Comparison of ENCODE assay signal across 8 cellular contexts in genomic region chr13:76991796-76992547, GRCh38. TPM values are rescaled to one million over a fixed set of nuclear protein-coding genes. Genes with fewer than 3 reads are reported as not detected.
DNase-seq lines count a peak whose midpoint lies in the region; ATAC-seq and TF ChIP-seq lines count a peak whose summit lies in the region.

Gene CLN5, plus strand, starts transcription at chr13:76992081. Its CDS starts 18 bp downstream, at chr13:76992099.

- BruUV-seq in PC-9 (replicated peaks; lab: Mats Ljungman, UMichigan): no TSS peak

- 0 out of 2 replicates have a peak, but pooled peaks cover 3% of the 10 kb centered on the region for H3K27me3 ChIP-seq in PC-9 (ENCODE audit: insufficient read depth, low read depth)

- H2AFZ ChIP-seq in PC-9: peak within 1 kb of the TSS; percentile 98

- H3K27ac ChIP-seq in PC-9: peak within 1 kb of the TSS; percentile 53

- no peaks in the 10 kb centered on the region for H4K20me1 ChIP-seq in PC-9 (ENCODE audit: insufficient read depth)

- H3K9me3 ChIP-seq in PC-9 (ENCODE audit: insufficient read depth, low read depth): no peaks in the 10 kb centered on the region

- H3K4me3 ChIP-seq in PC-9 (peak within 1 kb of the TSS; percentile 70), epithelial cell of proximal tubule (ENCODE audit: low read depth, low read length) (peak within 1 kb of the TSS; percentile 95)

- no peaks in the 10 kb centered on the region for H3F3A ChIP-seq in PC-9 (ENCODE audit: insufficient read depth, low read depth)

- POLR2A ChIA-PET in PC-9 (lab: Charles Lee; ENCODE audit: unreplicated experiment): interaction anchor here (0.6 to 0.7 kb wide), 2 partner anchors 35 to 763 kb away, joined by 3 to 4 read pairs; partner anchors contain the start of gene FBXL3

- ATAC-seq in GM21528 (IDR thresholded peaks at IDR 0.05; ENCODE audit: low FRiP score, unreplicated experiment): peak; percentile 98

- CTCF ChIA-PET in PC-9 (lab: Charles Lee): no interaction called here

- peaks cover 9% of the 10 kb centered on the region; the same call in 1 of the 2 replicates for H3K4me1 ChIP-seq in PC-9 (replicated peaks; ENCODE audit: insufficient read depth)

- intact Hi-C loops in PC-9 (cut with micrococcal nuclease; ENCODE audit: unreplicated experiment): loop anchor here (2.0 kb wide), 1 partner anchor 35 kb away; the partner anchor contains the start of gene FBXL3

- DNase-seq in DMS153 (lab: John Stamatoyannopoulos, UW): peak; percentile 94
- DNase-seq in HuH-7.5 (ENCODE audit: low spot score): peak; percentile 75
- DNase-seq in PC-9: peak; percentile 83 to 93
- peak; percentile 95 for DNase-seq in activated T-cell treated with anti-CD3 and anti-CD28 coated beads, Interleukin-2, amount 50 U/mL, for 1 hour
- peak; percentile 27 for DNase-seq in epithelial cell of proximal tubule (ENCODE audit: low read depth)
- DNase-seq in mucosa of gallbladder (ENCODE audit: low spot score): peak; percentile 96
- DNase-seq in stimulated activated CD8-positive, alpha-beta memory T cell treated with anti-CD3 and anti-CD28 coated beads, Interleukin-4, amount 100 ng/mL, for 24 hours (ENCODE audit: low read depth): peak; percentile 90

- TF ChIP-seq CTCF in PC-9 (conservative IDR thresholded peaks at IDR 0.05): no peak
- TF ChIP-seq CTCF in epithelial cell of proximal tubule (conservative IDR thresholded peaks at IDR 0.05; ENCODE audit: low read depth, low read length): no peak

- H3K9me2 ChIP-seq in PC-9 (ENCODE audit: insufficient read depth): no peaks in the 10 kb centered on the region

- no peaks in the 10 kb centered on the region for H3K79me2 ChIP-seq in PC-9 (ENCODE audit: low read depth)

- H3K4me2 ChIP-seq in PC-9: peak within 1 kb of the TSS; percentile 81

- H3K36me3 ChIP-seq in PC-9 (ENCODE audit: low read depth): peaks cover 8% of the 10 kb centered on the region; the same call in 1 of the 2 replicates

RNA-seq across cellular contexts. Expression of gene CLN5, which starts in this region (rescaled TPM):
- 9.2 and 10.7 TPM in 2 replicates for total RNA-seq in PC-9 (2021)
- 15.9 and 19.8 TPM in 2 replicates for total RNA-seq in epithelial cell of proximal tubule
- total RNA-seq in mucosa of gallbladder: 56.9 TPM

Comparison
In these comparisons a context has a peak if more than half of its experiments do, and no peak if none do; other contexts are left out.
1. Peak in every context shown above with its lines: DNase-seq, ATAC-seq, H3K4me3 ChIP-seq and H3K27ac ChIP-seq.
2. DNase-seq: peak in every context shown above with its lines; median percentile 96 in mucosa of gallbladder; 95 in activated T-cell treated with anti-CD3 and anti-CD28 coated beads, Interleukin-2, amount 50 U/mL, for 1 hour; 94 in DMS153; 90 in stimulated activated CD8-positive, alpha-beta memory T cell treated with anti-CD3 and anti-CD28 coated beads, Interleukin-4, amount 100 ng/mL, for 24 hours; 88 in PC-9; 75 in HuH-7.5; 27 in epithelial cell of proximal tubule.